7 cellular contexts compared by ENCODE assay signal in the genomic region with DNA sequence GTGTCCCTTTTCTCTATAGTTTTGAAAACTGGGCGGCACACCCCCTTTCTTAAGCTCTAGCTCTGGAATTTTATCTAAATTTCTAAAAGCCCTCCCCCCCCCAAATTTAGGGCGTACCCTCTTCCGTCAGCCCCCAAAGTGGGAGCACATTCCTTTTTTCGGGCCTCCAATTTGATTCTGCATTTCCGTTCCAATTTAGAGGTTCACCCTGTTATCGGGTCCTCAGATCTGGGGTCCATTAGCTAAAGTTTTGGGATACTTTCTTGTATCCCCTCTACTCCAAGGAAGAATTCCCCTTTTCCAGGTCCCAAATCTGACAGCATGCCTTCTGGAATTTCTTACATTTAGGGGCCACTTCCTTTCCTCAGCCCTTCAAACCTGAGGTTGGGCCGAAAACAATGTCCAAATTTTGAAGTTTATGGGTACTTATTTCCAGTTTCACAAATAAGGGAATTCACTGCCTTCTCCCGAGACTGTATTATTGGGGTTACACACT. TPM values are rescaled to one million over a fixed set of nuclear protein-coding genes. Genes with fewer than 3 reads are reported as not detected.
DNase-seq lines count a peak whose midpoint lies in the region; ATAC-seq and TF ChIP-seq lines count a peak whose summit lies in the region.

No MANE protein-coding gene starts in this region.

- ATAC-seq in activated naive CD4-positive, alpha-beta T cell treated with anti-CD3 and anti-CD28 coated beads, Interleukin-2, amount 50 U/mL, for 72 hours: no peak
- ATAC-seq in HG02798 (IDR thresholded peaks at IDR 0.05; ENCODE audit: poor library complexity, unreplicated experiment): no peak

- H3K4me1 ChIP-seq in HUES48 (ENCODE audit: control insufficient read depth, insufficient read depth, low read length) (peaks cover 29% of the 10 kb centered on the region), iPS-18a (ENCODE audit: control insufficient read depth, low read depth, low read length) (peaks cover 28% of the 10 kb centered on the region), stomach (peaks cover 63 to 87% (median 75%) of the 10 kb centered on the region in 4 donors)

- H3K36me3 ChIP-seq in HUES48 (ENCODE audit: control insufficient read depth, insufficient read depth, low read length) (peaks cover 9% of the 10 kb centered on the region), iPS-18a (ENCODE audit: control insufficient read depth, low read depth, low read length) (peaks cover 8% of the 10 kb centered on the region), stomach (peaks cover 0 to 14% (median 8%) of the 10 kb centered on the region in 4 donors)

- TF ChIP-seq POLR2A in stomach (IDR thresholded peaks at IDR 0.05): no peak

- intact Hi-C loops in stomach (cut with DNase I; ENCODE audit: low total_unique reads): no loop called here

- H3K27ac ChIP-seq in HUES48 (ENCODE audit: low read depth, low read length): peak overlapping the region; percentile 71
- H3K27ac ChIP-seq in iPS-18a (ENCODE audit: low read length): peak overlapping the region; percentile 43
- H3K27ac ChIP-seq in stomach: peak overlapping the region; percentile 93 to 97 (median 95)

- H3K27me3 ChIP-seq in HUES48 (ENCODE audit: control insufficient read depth, insufficient read depth, low read length): peaks cover 9% of the 10 kb centered on the region
- H3K27me3 ChIP-seq in iPS-18a (ENCODE audit: control insufficient read depth, insufficient read depth, low read length): peaks cover 11% of the 10 kb centered on the region
- H3K27me3 ChIP-seq in stomach: no peaks in the 10 kb centered on the region

- H3K4me3 ChIP-seq in HUES48 (ENCODE audit: low read depth, low read length) (peak overlapping the region; percentile 93), iPS-18a (ENCODE audit: low read length) (peak overlapping the region; percentile 90), stomach (peak overlapping the region; percentile 60 to 79 (median 66))

- no peak for DNase-seq in activated naive CD4-positive, alpha-beta T cell treated with anti-CD3 and anti-CD28 coated beads, Interleukin-2, amount 50 U/mL, for 72 hours (ENCODE audit: low spot score in 2 of 2)
- no peak for DNase-seq in stomach
- DNase-seq in activated gamma-delta T cell (lab: John Stamatoyannopoulos, UW): no peak
- no peak for DNase-seq in 8988T

- peak overlapping the region; percentile 74 for H3K9ac ChIP-seq in HUES48 (ENCODE audit: low read depth, low read length)
- H3K9ac ChIP-seq in iPS-18a (ENCODE audit: low read length): peak overlapping the region; percentile 75

- no peak for TF ChIP-seq CTCF in stomach (IDR thresholded peaks at IDR 0.05)

- no peak for TF ChIP-seq EP300 in stomach (IDR thresholded peaks at IDR 0.05)

- H3K36me3 Mint-ChIP-seq in activated naive CD4-positive, alpha-beta T cell treated with anti-CD3 and anti-CD28 coated beads, Interleukin-2, amount 50 U/mL, for 72 hours: peaks cover 35 to 42% of the 10 kb centered on the region in 2 donors

- H3K9me3 Mint-ChIP-seq in activated naive CD4-positive, alpha-beta T cell treated with anti-CD3 and anti-CD28 coated beads, Interleukin-2, amount 50 U/mL, for 72 hours: peaks cover 8 to 9% of the 10 kb centered on the region in 2 donors

- 5 to 10% (median 6%) methylated on average over 8 of the region's 8 CpGs for WGBS in stomach, 5 donors

- H3K9me3 ChIP-seq in HUES48 (ENCODE audit: control insufficient read depth, insufficient read depth, low read length) (no peaks in the 10 kb centered on the region), iPS-18a (ENCODE audit: control insufficient read depth, low read depth, low read length) (no peaks in the 10 kb centered on the region), stomach (no peaks in the 10 kb centered on the region)

- H3K27ac Mint-ChIP-seq in activated naive CD4-positive, alpha-beta T cell treated with anti-CD3 and anti-CD28 coated beads, Interleukin-2, amount 50 U/mL, for 72 hours: peak overlapping the region; percentile 88 to 94

RNA-seq across cellular contexts. Expression of gene PHF20, which starts 0.8 kb away (rescaled TPM):
- 10 to 100 TPM; 58.5 to 71.4 TPM for total RNA-seq in activated naive CD4-positive, alpha-beta T cell treated with anti-CD3 and anti-CD28 coated beads, Interleukin-2, amount 50 U/mL, for 72 hours
- 100 to 1,000 TPM in 1 of 5 donors, 10 to 100 TPM in 4; 22.6 to 135 (median 58.0) TPM for total RNA-seq in stomach
- polyA plus RNA-seq in stomach: 10 to 100 TPM; 18.3 to 27.3 (median 20.4) TPM

RNA-seq across cellular contexts. Expression of gene RBM39, which starts 30.6 kb away (rescaled TPM):
- 100 to 1,000 TPM; 343 to 380 TPM for total RNA-seq in activated naive CD4-positive, alpha-beta T cell treated with anti-CD3 and anti-CD28 coated beads, Interleukin-2, amount 50 U/mL, for 72 hours
- 100 to 1,000 TPM; 358 to 770 (median 579) TPM for total RNA-seq in stomach
- polyA plus RNA-seq in stomach: 100 to 1,000 TPM in 2 of 3 donors, 10 to 100 TPM in 1; 93.3 to 273 (median 119) TPM

Comparison
In these comparisons a context has a peak if more than half of its experiments do, and no peak if none do; other contexts are left out.
1. H3K27ac ChIP-seq: peak in every context shown above with its lines; median percentile 95 in stomach; 71 in HUES48; 43 in iPS-18a.